In genomic region chr1:54289939-54290233, GRCh38 we compare ENCODE assay signal across 18 cellular contexts.
A peak's percentile ranks its signal among the peaks of the same experiment; 100 is the strongest.
DNase-seq lines count a peak whose midpoint lies in the region; ATAC-seq and TF ChIP-seq lines count a peak whose summit lies in the region.
"Had no signal": no experiment of that assay in that cellular context is flagged by ENCODE, and none has a peak within 500 bp of the region (broad histone marks: within the 10 kb centered on the region; RNA-seq: fewer than 3 reads in every experiment).

No MANE protein-coding gene starts in this region.

- intact Hi-C loops in activated CD4-positive, alpha-beta memory T cell treated with anti-CD3 and anti-CD28 coated beads for 36 hours (cut with micrococcal nuclease), result loop anchor here (5.0 to 10.0 kb wide), 3 partner anchors 67 to 505 kb away; no protein-coding TSS in a partner anchor

- H4K20me1 ChIP-seq in hepatocyte (ENCODE audit: insufficient read depth, poor library complexity, severe bottlenecking), result peaks cover 75% of the 10 kb centered on the region

- no peak overlapping the region for H3K4me3 ChIP-seq in hepatocyte

- no peaks in the 10 kb centered on the region for H3K9me3 ChIP-seq in hepatocyte (ENCODE audit: low read depth)

- H3K4me3 Mint-ChIP-seq in T-helper 1 cell treated with Interleukin-12 subunit alpha and Interleukin-12 subunit beta and Interleukin-4 antibody, amounts not matched to agents 30 μg/mL and 1 μg/mL, for 36 hours, result peak overlapping the region; percentile 52
- no peak overlapping the region for H3K4me3 Mint-ChIP-seq in activated CD4-positive, alpha-beta memory T cell treated with anti-CD3 and anti-CD28 coated beads for 36 hours
- H3K4me3 Mint-ChIP-seq in stimulated activated naive CD8-positive, alpha-beta T cell treated with anti-CD3 and anti-CD28 coated beads, Interleukin-15, amount 100 ng/mL, for 72 hours, result peak overlapping the region; percentile 39 to 40
- H3K4me3 Mint-ChIP-seq: IgD-negative memory B cell had no signal

- POLR2A ChIA-PET in activated CD4-positive, alpha-beta memory T cell treated with anti-CD3 and anti-CD28 coated beads for 36 hours (lab: Charles Lee), result interaction anchor here (0.7 kb wide), 1 partner anchor 141 kb away, joined by 3 read pairs; no protein-coding TSS in a partner anchor

- ATAC-seq in stimulated activated naive CD8-positive, alpha-beta T cell treated with anti-CD3 and anti-CD28 coated beads, Interleukin-15, amount 100 ng/mL, for 72 hours, result no peak
- ATAC-seq in HG02763 (IDR thresholded peaks at IDR 0.05; ENCODE audit: unreplicated experiment) (no peak), HG03135 (IDR thresholded peaks at IDR 0.05; ENCODE audit: unreplicated experiment) (no peak), GM21447 (IDR thresholded peaks at IDR 0.05; ENCODE audit: unreplicated experiment) (no peak)
- ATAC-seq: HCT116 had no signal

- CTCF ChIA-PET in activated CD4-positive, alpha-beta memory T cell treated with anti-CD3 and anti-CD28 coated beads for 36 hours (lab: Charles Lee), result interaction anchor here (1.4 kb wide), 1 partner anchor 29 kb away, joined by 3 read pairs; no protein-coding TSS in a partner anchor

- H3K9me2 ChIP-seq in hepatocyte (replicated peaks; ENCODE audit: insufficient read depth), result no peaks in the 10 kb centered on the region

- WGBS in hepatocyte (ENCODE audit: low lambda C conversion rate, missing lambda C conversion rate), result 95% methylated on average over 1 of the region's 1 CpG

- no peak for DNase-seq in T-helper 1 cell
- DNase-seq in activated CD4-positive, alpha-beta memory T cell treated with anti-CD3 and anti-CD28 coated beads for 36 hours, result no peak
- DNase-seq in hepatocyte (ENCODE audit: low spot score), result no peak
- DNase-seq in stimulated activated naive CD8-positive, alpha-beta T cell treated with anti-CD3 and anti-CD28 coated beads, Interleukin-15, amount 100 ng/mL, for 72 hours, result no peak
- DNase-seq: 8988T; activated CD8-positive, alpha-beta memory T cell treated with anti-CD3 and anti-CD28 coated beads, Interleukin-2, amount 50 U/mL, for 48 hours; cerebellar nuclear complex; DMS 273 treated with DMSO at 0.1 percent for 48 hours; kidney glomerular epithelial cell; NCI-H2029 treated with DMSO at 0.1 percent for 48 hours; stimulated activated CD4-positive, alpha-beta T cell treated with anti-CD3 and anti-CD28 coated beads, Interleukin-2, amount 100 ng/mL, for 24 hours; stimulated activated naive CD4-positive, alpha-beta T cell treated with Interleukin-2 at 50 U/mL for 16 hours had no signal

- H3K4me2 ChIP-seq in hepatocyte, result peak overlapping the region; percentile 37

- peaks cover 89% of the 10 kb centered on the region for H3K79me2 ChIP-seq in hepatocyte

- no peaks in the 10 kb centered on the region for H3K27me3 ChIP-seq in hepatocyte

- peaks cover 70% of the 10 kb centered on the region for H3K4me1 ChIP-seq in hepatocyte (ENCODE audit: insufficient read depth)

- no peaks in the 10 kb centered on the region for H3K36me3 ChIP-seq in hepatocyte (replicated peaks; ENCODE audit: insufficient read depth, low read depth)

- peaks cover 7% of the 10 kb centered on the region for H3K36me3 Mint-ChIP-seq in T-helper 1 cell treated with Interleukin-12 subunit alpha and Interleukin-12 subunit beta and Interleukin-4 antibody, amounts not matched to agents 30 μg/mL and 1 μg/mL, for 36 hours (ENCODE audit: low read depth)
- no peaks in the 10 kb centered on the region for H3K36me3 Mint-ChIP-seq in activated CD4-positive, alpha-beta memory T cell treated with anti-CD3 and anti-CD28 coated beads for 36 hours
- H3K36me3 Mint-ChIP-seq: IgD-negative memory B cell had no signal

- H2AFZ ChIP-seq in hepatocyte, result no peak overlapping the region

- peak overlapping the region; percentile 90 for H3K27ac Mint-ChIP-seq in T-helper 1 cell treated with Interleukin-12 subunit alpha and Interleukin-12 subunit beta and Interleukin-4 antibody, amounts not matched to agents 30 μg/mL and 1 μg/mL, for 36 hours
- peak overlapping the region; percentile 16 for H3K27ac Mint-ChIP-seq in activated CD4-positive, alpha-beta memory T cell treated with anti-CD3 and anti-CD28 coated beads for 36 hours
- H3K27ac Mint-ChIP-seq in stimulated activated naive CD8-positive, alpha-beta T cell treated with anti-CD3 and anti-CD28 coated beads, Interleukin-15, amount 100 ng/mL, for 72 hours, result peak overlapping the region in 1 of 2 donors; percentile 82

- no peak for TF ChIP-seq CTCF in hepatocyte (IDR thresholded peaks at IDR 0.05; ENCODE audit: poor library complexity)

- H3K27ac ChIP-seq in hepatocyte, result peak overlapping the region; percentile 87

- peaks cover 68% of the 10 kb centered on the region for H3K4me1 Mint-ChIP-seq in T-helper 1 cell treated with Interleukin-12 subunit alpha and Interleukin-12 subunit beta and Interleukin-4 antibody, amounts not matched to agents 30 μg/mL and 1 μg/mL, for 36 hours (ENCODE audit: low read depth)
- peaks cover 71% of the 10 kb centered on the region for H3K4me1 Mint-ChIP-seq in activated CD4-positive, alpha-beta memory T cell treated with anti-CD3 and anti-CD28 coated beads for 36 hours (ENCODE audit: low read depth)
- H3K4me1 Mint-ChIP-seq in stimulated activated naive CD8-positive, alpha-beta T cell treated with anti-CD3 and anti-CD28 coated beads, Interleukin-15, amount 100 ng/mL, for 72 hours, result peaks cover 98% of the 10 kb centered on the region

- H3K9me3 Mint-ChIP-seq in T-helper 1 cell treated with Interleukin-12 subunit alpha and Interleukin-12 subunit beta and Interleukin-4 antibody, amounts not matched to agents 30 μg/mL and 1 μg/mL, for 36 hours, result no peaks in the 10 kb centered on the region
- no peaks in the 10 kb centered on the region for H3K9me3 Mint-ChIP-seq in activated CD4-positive, alpha-beta memory T cell treated with anti-CD3 and anti-CD28 coated beads for 36 hours
- H3K9me3 Mint-ChIP-seq in stimulated activated naive CD8-positive, alpha-beta T cell treated with anti-CD3 and anti-CD28 coated beads, Interleukin-15, amount 100 ng/mL, for 72 hours, result no peaks in the 10 kb centered on the region
- H3K9me3 Mint-ChIP-seq: IgD-negative memory B cell had no signal

- H3K27me3 Mint-ChIP-seq in T-helper 1 cell treated with Interleukin-12 subunit alpha and Interleukin-12 subunit beta and Interleukin-4 antibody, amounts not matched to agents 30 μg/mL and 1 μg/mL, for 36 hours (ENCODE audit: low read depth), result no peaks in the 10 kb centered on the region
- no peaks in the 10 kb centered on the region for H3K27me3 Mint-ChIP-seq in activated CD4-positive, alpha-beta memory T cell treated with anti-CD3 and anti-CD28 coated beads for 36 hours
- H3K27me3 Mint-ChIP-seq in stimulated activated naive CD8-positive, alpha-beta T cell treated with anti-CD3 and anti-CD28 coated beads, Interleukin-15, amount 100 ng/mL, for 72 hours, result no peaks in the 10 kb centered on the region
- H3K27me3 Mint-ChIP-seq: IgD-negative memory B cell had no signal
